ENCODE assay signal across 34 cellular contexts in the genomic region with DNA sequence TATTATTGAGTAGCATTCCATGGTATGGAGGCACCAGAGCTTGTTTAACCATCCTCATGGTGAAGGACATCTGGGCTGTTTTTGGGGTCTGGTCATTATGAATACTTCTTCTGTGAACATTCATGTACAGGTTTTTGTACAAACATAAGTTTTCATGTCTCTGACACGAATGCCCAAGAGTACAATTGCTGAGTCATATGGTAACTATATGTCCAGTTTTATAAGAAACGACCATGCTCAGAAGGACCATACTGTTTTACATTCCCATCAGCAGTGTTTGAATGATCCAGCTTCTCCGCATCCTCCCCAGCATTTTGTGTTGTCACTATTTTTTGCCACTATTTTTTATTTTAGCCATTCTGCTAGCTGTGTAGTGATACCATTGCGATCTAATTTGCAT.
"Had no signal": no experiment of that assay in that cellular context is flagged by ENCODE, and none has a peak within 500 bp of the region (broad histone marks: within the 10 kb centered on the region; RNA-seq: fewer than 3 reads in every experiment).

No MANE protein-coding gene starts in this region.

- H3K36me3 ChIP-seq: adrenal gland, brain microvascular endothelial cell, breast epithelium had no signal

- H3K4me1 ChIP-seq: adrenal gland, body of pancreas, breast epithelium had no signal

- H3K27ac ChIP-seq: adrenal gland, body of pancreas, brain microvascular endothelial cell, breast epithelium, VCaP had no signal

- H3K4me3 Mint-ChIP-seq: activated B cell treated with CpG ODN at 0.5 μM for 24 hours; activated CD4-positive, alpha-beta memory T cell treated with anti-CD3 and anti-CD28 coated beads for 36 hours; activated CD4-positive, alpha-beta T cell treated with anti-CD3 and anti-CD28 coated beads, Interleukin-2, amount 10 ng/mL, durations not matched to agents 24 days and 14 days; activated CD8-positive, alpha-beta T cell treated with anti-CD3 and anti-CD28 coated beads for 36 hours; activated naive CD4-positive, alpha-beta T cell treated with anti-CD3 and anti-CD28 coated beads for 36 hours; activated naive CD8-positive, alpha-beta T cell treated with anti-CD3 and anti-CD28 coated beads for 36 hours; activated T-cell treated with anti-CD3 and anti-CD28 coated beads, Interleukin-2, amount 50 U/mL, for 4 hours; activated T-cell treated with anti-CD3 and anti-CD28 coated beads, Interleukin-2, amount 50 U/mL, for 72 hours; activated T-helper 1 cell treated with anti-CD3 and anti-CD28 coated beads, Interleukin-12 subunit alpha, Interleukin-12 subunit beta, Interleukin-2, Interleukin-4 antibody, amounts not matched to agents 30 ng/mL and 10 ng/mL and 1 ng/mL, durations not matched to agents 14 hours and 24 hours and 36 hours; activated T-helper 17 cell treated with anti-CD3 and anti-CD28 coated beads, Interleukin-2, amount 50 U/mL, for 72 hours; T-helper 1 cell treated with Interleukin-12 subunit alpha and Interleukin-12 subunit beta and Interleukin-4 antibody, amounts not matched to agents 30 μg/mL and 1 μg/mL, for 36 hours; T-helper 2 cell treated with Interferon-gamma antibody and Interleukin-4, amounts not matched to agents 5 μg/mL and 100 μg/mL, for 36 hours had no signal

- H3K27me3 Mint-ChIP-seq: activated B cell treated with CpG ODN at 0.5 μM for 24 hours; activated CD4-positive, alpha-beta memory T cell treated with anti-CD3 and anti-CD28 coated beads for 36 hours; activated CD4-positive, alpha-beta T cell treated with anti-CD3 and anti-CD28 coated beads, Interleukin-2, amount 10 ng/mL, durations not matched to agents 24 days and 14 days; activated CD8-positive, alpha-beta T cell treated with anti-CD3 and anti-CD28 coated beads for 36 hours; activated naive CD8-positive, alpha-beta T cell treated with anti-CD3 and anti-CD28 coated beads for 36 hours had no signal

- H3K27me3 ChIP-seq: adrenal gland, body of pancreas, brain microvascular endothelial cell, breast epithelium had no signal

- H3K9me3 Mint-ChIP-seq: activated CD4-positive, alpha-beta T cell treated with anti-CD3 and anti-CD28 coated beads, Interleukin-2, amount 10 ng/mL, durations not matched to agents 24 days and 14 days had no signal

- H3K9me3 ChIP-seq: adrenal gland, body of pancreas, breast epithelium had no signal

- H3K4me3 ChIP-seq: adrenal gland, body of pancreas, breast epithelium had no signal

- DNase-seq: activated B cell treated with CpG ODN at 0.5 μM for 24 hours; activated CD4-positive, alpha-beta memory T cell treated with anti-CD3 and anti-CD28 coated beads for 36 hours; activated CD4-positive, alpha-beta T cell treated with anti-CD3 and anti-CD28 coated beads for 4 hours; activated CD4-positive, alpha-beta T cell treated with anti-CD3 and anti-CD28 coated beads, Interleukin-2, amount 10 ng/mL, durations not matched to agents 24 days and 14 days; activated CD4-positive, alpha-beta T cell treated with anti-CD3 and anti-CD28 coated beads, Interleukin-2, amount 50 U/mL, for 1 hour; activated CD4-positive, alpha-beta T cell treated with anti-CD3 and anti-CD28 coated beads, Interleukin-2, amount 50 U/mL, for 4 hours; activated CD4-positive, CD25-positive, alpha-beta regulatory T cell treated with anti-CD3 and anti-CD28 coated beads, Interleukin-2, amount 50 U/mL, for 72 hours; activated CD8-positive, alpha-beta memory T cell treated with anti-CD3 and anti-CD28 coated beads, Interleukin-2, amount 50 U/mL, for 4 hours; activated CD8-positive, alpha-beta T cell treated with anti-CD3 and anti-CD28 coated beads for 36 hours; activated effector memory CD4-positive, alpha-beta T cell treated with anti-CD3 and anti-CD28 coated beads, Interleukin-2, amount 50 U/mL, for 16 hours; activated gamma-delta T cell treated with Interleukin-2 at 50 U/mL for 16 hours; activated naive CD4-positive, alpha-beta T cell; activated naive CD4-positive, alpha-beta T cell treated with anti-CD3 and anti-CD28 coated beads for 36 hours; activated naive CD4-positive, alpha-beta T cell treated with anti-CD3 and anti-CD28 coated beads, Interleukin-2, amount 50 U/mL, for 16 hours; activated naive CD8-positive, alpha-beta T cell treated with anti-CD3 and anti-CD28 coated beads for 36 hours; activated T-cell treated with anti-CD3 and anti-CD28 coated beads for 4 hours; activated T-cell treated with anti-CD3 and anti-CD28 coated beads, Interleukin-2, amount 50 U/mL, for 1 hour; activated T-cell treated with anti-CD3 and anti-CD28 coated beads, Interleukin-2, amount 50 U/mL, for 4 hours; activated T-cell treated with anti-CD3 and anti-CD28 coated beads, Interleukin-2, amount 50 U/mL, for 72 hours; adrenal gland; amniotic stem cell; aorta; body of pancreas; brain microvascular endothelial cell; central memory CD4-positive, alpha-beta T cell; T-helper 2 cell; T-helper 9 cell had no signal

- ATAC-seq: activated CD8-positive, alpha-beta T cell treated with anti-CD3 and anti-CD28 coated beads for 36 hours; activated naive CD4-positive, alpha-beta T cell treated with anti-CD3 and anti-CD28 coated beads, Interleukin-2, amount 50 U/mL, for 72 hours; activated T-cell treated with anti-CD3 and anti-CD28 coated beads, Interleukin-2, amount 50 U/mL, for 4 hours; activated T-cell treated with anti-CD3 and anti-CD28 coated beads, Interleukin-2, amount 50 U/mL, for 72 hours; activated T-helper 17 cell treated with anti-CD3 and anti-CD28 coated beads, Interleukin-2, amount 50 U/mL, for 72 hours; body of pancreas had no signal

- H3K4me1 Mint-ChIP-seq: activated B cell treated with CpG ODN at 0.5 μM for 24 hours; activated T-helper 17 cell treated with anti-CD3 and anti-CD28 coated beads, Interleukin-2, amount 50 U/mL, for 72 hours had no signal

- H3K27ac Mint-ChIP-seq: activated B cell treated with CpG ODN at 0.5 μM for 24 hours; activated CD4-positive, alpha-beta memory T cell treated with anti-CD3 and anti-CD28 coated beads for 36 hours; activated CD4-positive, alpha-beta T cell treated with anti-CD3 and anti-CD28 coated beads, Interleukin-2, amount 10 ng/mL, durations not matched to agents 24 days and 14 days; activated CD8-positive, alpha-beta T cell treated with anti-CD3 and anti-CD28 coated beads for 36 hours; activated naive CD4-positive, alpha-beta T cell treated with anti-CD3 and anti-CD28 coated beads for 36 hours; activated naive CD8-positive, alpha-beta T cell treated with anti-CD3 and anti-CD28 coated beads for 36 hours; activated T-cell treated with anti-CD3 and anti-CD28 coated beads, Interleukin-2, amount 50 U/mL, for 72 hours; activated T-helper 1 cell treated with anti-CD3 and anti-CD28 coated beads, Interleukin-12 subunit alpha, Interleukin-12 subunit beta, Interleukin-2, Interleukin-4 antibody, amounts not matched to agents 30 ng/mL and 10 ng/mL and 1 ng/mL, durations not matched to agents 14 hours and 24 hours and 36 hours; activated T-helper 17 cell treated with anti-CD3 and anti-CD28 coated beads, Interleukin-2, amount 50 U/mL, for 72 hours; T-helper 1 cell treated with Interleukin-12 subunit alpha and Interleukin-12 subunit beta and Interleukin-4 antibody, amounts not matched to agents 30 μg/mL and 1 μg/mL, for 36 hours; T-helper 2 cell treated with Interferon-gamma antibody and Interleukin-4, amounts not matched to agents 5 μg/mL and 100 μg/mL, for 36 hours had no signal
